In genomic region chr9:110007477-110008270, GRCh38 we compare ENCODE assay signal across 13 cellular contexts.
DNase-seq lines count a peak whose midpoint lies in the region; ATAC-seq and TF ChIP-seq lines count a peak whose summit lies in the region.
"Had no signal": no experiment of that assay in that cellular context is flagged by ENCODE, and none has a peak within 500 bp of the region (broad histone marks: within the 10 kb centered on the region; RNA-seq: fewer than 3 reads in every experiment).

No MANE protein-coding gene starts in this region.

- H3K4me3 Mint-ChIP-seq in type B pancreatic cell: peak overlapping the region; percentile 40

- DNase-seq in type B pancreatic cell (ENCODE audit: extremely low spot score, unreplicated experiment) (no peak), left cardiac atrium (no peak), left lung (no peak), NCI-H2227 treated with DMSO at 0.1 percent for 48 hours (lab: John Stamatoyannopoulos, UW) (no peak)
- DNase-seq: Caco-2, MV-4-11, NCI-H524, SHP77 had no signal

- no peaks in the 10 kb centered on the region for H3K36me3 ChIP-seq in left lung
- H3K36me3 ChIP-seq: suprapubic skin had no signal

- H3K9me3 ChIP-seq in left lung: no peaks in the 10 kb centered on the region
- H3K9me3 ChIP-seq: suprapubic skin had no signal

- no peak overlapping the region for H3K27ac ChIP-seq in left lung
- H3K27ac ChIP-seq: coronary artery, suprapubic skin had no signal

- TF ChIP-seq CTCF in type B pancreatic cell (conservative IDR thresholded peaks at IDR 0.05) (no peak), left lung (IDR thresholded peaks at IDR 0.05) (no peak)

- H3K27me3 ChIP-seq in left lung: no peaks in the 10 kb centered on the region
- H3K27me3 ChIP-seq: suprapubic skin had no signal

- peaks cover 13% of the 10 kb centered on the region for H3K9me3 Mint-ChIP-seq in type B pancreatic cell

- intact Hi-C loops in left cardiac atrium (cut with DNase I) (no loop called here), left lung (cut with DNase I) (no loop called here)

- no peaks in the 10 kb centered on the region for H3K27me3 Mint-ChIP-seq in type B pancreatic cell

- H3K4me1 Mint-ChIP-seq in type B pancreatic cell (ENCODE audit: unreplicated experiment): no peaks in the 10 kb centered on the region

- no peaks in the 10 kb centered on the region for H3K4me1 ChIP-seq in left lung
- H3K4me1 ChIP-seq: suprapubic skin had no signal

- peak overlapping the region; percentile 61 for H3K27ac Mint-ChIP-seq in type B pancreatic cell

- no peak overlapping the region for H3K4me3 ChIP-seq in left lung
- H3K4me3 ChIP-seq: coronary artery, suprapubic skin had no signal

- H3K36me3 Mint-ChIP-seq in type B pancreatic cell: peaks cover 7% of the 10 kb centered on the region

- ATAC-seq in GM18909 (IDR thresholded peaks at IDR 0.05; ENCODE audit: poor library complexity, unreplicated experiment) (peak; percentile 77), GM21717 (IDR thresholded peaks at IDR 0.05; ENCODE audit: unreplicated experiment) (peak; percentile 82), HG03457 (IDR thresholded peaks at IDR 0.05; ENCODE audit: unreplicated experiment) (peak; percentile 57), left cardiac atrium (no peak), left lung (no peak)

Comparison
In these comparisons a context has a peak if more than half of its experiments do, and no peak if none do; other contexts are left out.
1. ATAC-seq: peak in GM18909 (single experiment), GM21717 (single experiment) and HG03457 (single experiment); none in left cardiac atrium (0 of 2) and left lung (single experiment).